In the genomic region with DNA sequence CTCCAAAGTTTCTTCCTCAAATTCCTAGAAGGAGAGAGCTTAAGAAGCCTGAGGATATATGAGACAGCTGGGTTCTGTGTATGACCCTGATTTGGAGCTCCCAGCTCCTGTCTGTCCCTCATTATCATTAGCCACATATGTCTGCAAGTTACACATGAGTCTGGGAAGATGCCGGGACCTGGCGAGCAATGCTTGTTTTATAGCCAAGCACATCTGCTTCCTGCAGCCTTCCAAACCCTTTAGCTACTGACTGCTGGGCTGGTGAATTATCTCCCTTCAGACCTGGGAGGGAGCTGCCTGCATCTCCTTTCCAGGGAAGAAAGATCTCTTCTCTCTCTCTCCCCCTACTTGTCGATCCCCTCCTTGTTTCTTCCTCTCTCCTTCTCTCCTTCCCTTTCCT, we compare ENCODE assay signal across 18 cellular contexts.
DNase-seq lines count a peak whose midpoint lies in the region; ATAC-seq and TF ChIP-seq lines count a peak whose summit lies in the region.
"Had no signal": no experiment of that assay in that cellular context is flagged by ENCODE, and none has a peak within 500 bp of the region (broad histone marks: within the 10 kb centered on the region; RNA-seq: fewer than 3 reads in every experiment).

No MANE protein-coding gene starts in this region.

- no peak for ATAC-seq in central memory CD8-positive, alpha-beta T cell (replicated peaks; ENCODE audit: extremely low read depth, poor library complexity, severe bottlenecking)
- ATAC-seq in HG02571 (IDR thresholded peaks at IDR 0.05; ENCODE audit: unreplicated experiment) (no peak), HG03571 (IDR thresholded peaks at IDR 0.05; ENCODE audit: unreplicated experiment) (no peak)
- ATAC-seq: activated CD8-positive, alpha-beta memory T cell treated with anti-CD3 and anti-CD28 coated beads, Interleukin-2, amount 10 ng/mL, durations not matched to agents 7 days and 5 days; Panc1; stimulated activated naive CD8-positive, alpha-beta T cell treated with anti-CD3 and anti-CD28 coated beads, Interleukin-15, amount 100 ng/mL, for 72 hours had no signal

- H3K27ac Mint-ChIP-seq in central memory CD8-positive, alpha-beta T cell (ENCODE audit: low read depth), result peak overlapping the region; percentile 6
- H3K27ac Mint-ChIP-seq: activated CD8-positive, alpha-beta memory T cell treated with anti-CD3 and anti-CD28 coated beads, Interleukin-2, amount 10 ng/mL, durations not matched to agents 7 days and 5 days; activated naive CD8-positive, alpha-beta T cell treated with anti-CD3 and anti-CD28 coated beads for 36 hours; CD14-positive monocyte had no signal

- no peaks in the 10 kb centered on the region for H3K36me3 Mint-ChIP-seq in central memory CD8-positive, alpha-beta T cell (ENCODE audit: insufficient read depth)
- H3K36me3 Mint-ChIP-seq: activated CD8-positive, alpha-beta memory T cell treated with anti-CD3 and anti-CD28 coated beads, Interleukin-2, amount 10 ng/mL, durations not matched to agents 7 days and 5 days; activated naive CD8-positive, alpha-beta T cell treated with anti-CD3 and anti-CD28 coated beads for 36 hours; CD14-positive monocyte had no signal

- H3K9me3 Mint-ChIP-seq in central memory CD8-positive, alpha-beta T cell, result peaks cover 5% of the 10 kb centered on the region
- H3K9me3 Mint-ChIP-seq: activated naive CD8-positive, alpha-beta T cell treated with anti-CD3 and anti-CD28 coated beads for 36 hours; stimulated activated naive CD8-positive, alpha-beta T cell treated with anti-CD3 and anti-CD28 coated beads, Interleukin-15, amount 100 ng/mL, for 72 hours had no signal

- no peak overlapping the region for H3K4me3 ChIP-seq in AG10803 (ENCODE audit: low read length)
- H3K4me3 ChIP-seq: prostate gland had no signal

- in situ Hi-C loops in KBM-7 (cut with MboI; ENCODE audit: low pct_unique_long_range_greater_than_20kb, low sequenced_read_pairs), result no loop called here

- H3K4me1 Mint-ChIP-seq in central memory CD8-positive, alpha-beta T cell, result no peaks in the 10 kb centered on the region
- H3K4me1 Mint-ChIP-seq: activated CD8-positive, alpha-beta memory T cell treated with anti-CD3 and anti-CD28 coated beads, Interleukin-2, amount 10 ng/mL, durations not matched to agents 7 days and 5 days had no signal

- TF ChIP-seq CTCF in AG10803 (conservative IDR thresholded peaks at IDR 0.05; ENCODE audit: low read length), result no peak

- no peaks in the 10 kb centered on the region for H3K27me3 Mint-ChIP-seq in central memory CD8-positive, alpha-beta T cell
- H3K27me3 Mint-ChIP-seq: activated CD8-positive, alpha-beta memory T cell treated with anti-CD3 and anti-CD28 coated beads, Interleukin-2, amount 10 ng/mL, durations not matched to agents 7 days and 5 days; activated naive CD8-positive, alpha-beta T cell treated with anti-CD3 and anti-CD28 coated beads for 36 hours; stimulated activated naive CD8-positive, alpha-beta T cell treated with anti-CD3 and anti-CD28 coated beads, Interleukin-15, amount 100 ng/mL, for 72 hours had no signal

- DNase-seq in AG10803 (ENCODE audit: low read depth), result peak; percentile 81
- DNase-seq in KBM-7, result peak; percentile 33
- DNase-seq in central memory CD8-positive, alpha-beta T cell (ENCODE audit: low spot score in 2 of 2), result no peak
- DNase-seq in iPS-NIHi7 (ENCODE audit: extremely low spot score), result peak; percentile 18
- DNase-seq in mucosa of gallbladder (ENCODE audit: low spot score), result no peak
- DNase-seq in NCI-H2081 (lab: John Stamatoyannopoulos, UW), result no peak
- DNase-seq: activated CD8-positive, alpha-beta memory T cell treated with anti-CD3 and anti-CD28 coated beads, Interleukin-2, amount 10 ng/mL, durations not matched to agents 7 days and 5 days; activated naive CD8-positive, alpha-beta T cell treated with anti-CD3 and anti-CD28 coated beads for 36 hours; KG1; mammary epithelial cell; stimulated activated CD4-positive, alpha-beta T cell treated with anti-CD3 and anti-CD28 coated beads, Interleukin-4, amount 100 ng/mL, for 1 hour; stimulated activated naive CD8-positive, alpha-beta T cell treated with anti-CD3 and anti-CD28 coated beads, Interleukin-15, amount 100 ng/mL, for 72 hours; T1000 had no signal

- no peak overlapping the region for H3K4me3 Mint-ChIP-seq in central memory CD8-positive, alpha-beta T cell
- H3K4me3 Mint-ChIP-seq: activated CD8-positive, alpha-beta memory T cell treated with anti-CD3 and anti-CD28 coated beads, Interleukin-2, amount 10 ng/mL, durations not matched to agents 7 days and 5 days; activated naive CD8-positive, alpha-beta T cell treated with anti-CD3 and anti-CD28 coated beads for 36 hours; CD14-positive monocyte; stimulated activated naive CD8-positive, alpha-beta T cell treated with anti-CD3 and anti-CD28 coated beads, Interleukin-15, amount 100 ng/mL, for 72 hours had no signal

Comparison
In these comparisons a context has a peak if more than half of its experiments do, and no peak if none do; other contexts are left out.
1. DNase-seq: peak in AG10803 (single experiment), KBM-7 (single experiment) and iPS-NIHi7 (single experiment); none in central memory CD8-positive, alpha-beta T cell (0 of 2), mucosa of gallbladder (single experiment) and NCI-H2081 (0 of 2).